In the genomic region with DNA sequence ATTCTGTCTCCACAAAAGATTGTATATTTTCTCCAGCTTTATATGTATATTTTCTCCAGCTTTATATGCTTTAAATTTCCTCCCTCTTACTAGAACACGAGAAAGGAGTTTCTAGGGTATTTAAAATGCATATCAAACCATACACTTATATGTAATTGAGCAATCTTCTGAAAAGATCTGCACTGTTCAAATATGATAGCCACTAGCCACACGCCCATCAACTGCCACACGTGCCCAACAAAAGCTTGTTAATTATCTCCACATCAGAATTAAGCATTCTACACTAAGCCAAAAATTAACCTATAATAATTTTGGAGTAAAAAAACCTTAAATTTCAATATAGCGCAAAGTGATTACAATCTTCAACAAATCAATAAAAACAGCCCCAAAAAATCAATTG, we compare ENCODE assay signal across 29 cellular contexts.
"Had no signal": no experiment of that assay in that cellular context is flagged by ENCODE, and none has a peak within 500 bp of the region (broad histone marks: within the 10 kb centered on the region; RNA-seq: fewer than 3 reads in every experiment).

No MANE protein-coding gene starts in this region.

- H3K4me3 ChIP-seq: PC-9 had no signal

- H3K9me3 Mint-ChIP-seq: activated CD4-positive, alpha-beta memory T cell treated with anti-CD3 and anti-CD28 coated beads, Interleukin-2, amount 10 ng/mL, durations not matched to agents 7 days and 5 days had no signal

- H3K27ac Mint-ChIP-seq: activated CD4-positive, alpha-beta memory T cell treated with anti-CD3 and anti-CD28 coated beads, Interleukin-2, amount 10 ng/mL, durations not matched to agents 7 days and 5 days; activated CD8-positive, alpha-beta memory T cell treated with anti-CD3 and anti-CD28 coated beads, Interleukin-2, amount 10 ng/mL, durations not matched to agents 7 days and 5 days; activated naive CD8-positive, alpha-beta T cell treated with anti-CD3 and anti-CD28 coated beads for 36 hours had no signal

- H3K4me1 Mint-ChIP-seq: activated CD4-positive, alpha-beta memory T cell treated with anti-CD3 and anti-CD28 coated beads, Interleukin-2, amount 10 ng/mL, durations not matched to agents 7 days and 5 days; activated CD8-positive, alpha-beta memory T cell treated with anti-CD3 and anti-CD28 coated beads, Interleukin-2, amount 10 ng/mL, durations not matched to agents 7 days and 5 days; activated naive CD8-positive, alpha-beta T cell treated with anti-CD3 and anti-CD28 coated beads for 36 hours had no signal

- H3K27ac ChIP-seq: brain microvascular endothelial cell, KMS-11, PC-9, RWPE1, WERI-Rb-1 had no signal

- H2AFZ ChIP-seq: PC-9 had no signal

- DNase-seq: activated CD4-positive, alpha-beta memory T cell treated with anti-CD3 and anti-CD28 coated beads, Interleukin-2, amount 10 ng/mL, durations not matched to agents 7 days and 5 days; activated CD4-positive, alpha-beta T cell treated with anti-CD3 and anti-CD28 coated beads for 1 hour; activated CD4-positive, alpha-beta T cell treated with anti-CD3 and anti-CD28 coated beads for 48 hours; activated CD4-positive, CD25-positive, alpha-beta regulatory T cell; activated CD8-positive, alpha-beta memory T cell treated with anti-CD3 and anti-CD28 coated beads for 24 hours; activated CD8-positive, alpha-beta memory T cell treated with anti-CD3 and anti-CD28 coated beads, Interleukin-2, amount 10 ng/mL, durations not matched to agents 7 days and 5 days; activated CD8-positive, alpha-beta memory T cell treated with anti-CD3 and anti-CD28 coated beads, Interleukin-2, amount 50 U/mL, for 48 hours; activated effector memory CD4-positive, alpha-beta T cell treated with Interleukin-2 at 50 U/mL for 16 hours; activated naive CD4-positive, alpha-beta T cell treated with anti-CD3 and anti-CD28 coated beads, Interleukin-2, amount 50 U/mL, for 16 hours; activated naive CD8-positive, alpha-beta T cell treated with anti-CD3 and anti-CD28 coated beads for 36 hours; activated T-cell treated with anti-CD3 and anti-CD28 coated beads, Interleukin-2, amount 50 U/mL, for 48 hours; amniotic stem cell; aorta; central memory CD4-positive, alpha-beta T cell; NCI-H1092 treated with DMSO at 0.1 percent for 48 hours; NCI-H146; NCI-H187; NCI-H2029 treated with DMSO at 0.1 percent for 48 hours; NCI-H2107; NCI-H2171; NCI-H510A; NCI-H526; PC-9; Right ventricle myocardium superior; SW 1271; WERI-Rb-1 had no signal

- H3K36me3 ChIP-seq: brain microvascular endothelial cell, WERI-Rb-1 had no signal

- H3K4me2 ChIP-seq: KMS-11, PC-9 had no signal

- H3K4me3 Mint-ChIP-seq: activated CD4-positive, alpha-beta memory T cell treated with anti-CD3 and anti-CD28 coated beads, Interleukin-2, amount 10 ng/mL, durations not matched to agents 7 days and 5 days; activated CD8-positive, alpha-beta memory T cell treated with anti-CD3 and anti-CD28 coated beads, Interleukin-2, amount 10 ng/mL, durations not matched to agents 7 days and 5 days; activated naive CD8-positive, alpha-beta T cell treated with anti-CD3 and anti-CD28 coated beads for 36 hours had no signal

- H3K27me3 ChIP-seq: brain microvascular endothelial cell had no signal

- H3K9ac ChIP-seq: KMS-11 had no signal
